8 cellular contexts compared by ENCODE assay signal in genomic region chr13:24968416-24968815, GRCh38.
A peak's percentile ranks its signal among the peaks of the same experiment; 100 is the strongest.
DNase-seq lines count a peak whose midpoint lies in the region; ATAC-seq, FAIRE-seq and TF ChIP-seq lines count a peak whose summit lies in the region.
"Not testable (repeated sequence)": the region's sequence is repeated elsewhere in the genome, so short reads cannot be mapped to it uniquely, and the experiment has no call there.

No MANE protein-coding gene starts in this region.

- not testable (repeated sequence) for H3K27ac ChIP-seq in SK-N-SH (ENCODE audit: low read depth in 2 of 2, low read length in 1 of 2); brain microvascular endothelial cell; right lobe of liver; prostate gland; upper lobe of left lung

- not testable (repeated sequence) for H3F3A ChIP-seq in SK-N-SH (replicated peaks; ENCODE audit: insufficient read depth)

- not testable (repeated sequence) for FAIRE-seq in D721Med (lab: Jason Lieb, UNC)

- in situ Hi-C loops in brain microvascular endothelial cell (cut with HindIII; ENCODE audit: low pct_ligation_motif_present, low sequenced_read_pairs): not testable (repeated sequence)

- intact Hi-C loops in right lobe of liver (cut with DNase I); prostate gland (cut with DNase I): not testable (repeated sequence)

- H3K4me2 ChIP-seq in SK-N-SH: peak overlapping the region; percentile 57; the same call in 1 of the 2 replicates

- not testable (repeated sequence) for H3K9me3 ChIP-seq in SK-N-SH, right lobe of liver, prostate gland, upper lobe of left lung

- not testable (repeated sequence) for H3K9me3 Mint-ChIP-seq in HFFc6

- H3K4me3 ChIP-seq in SK-N-SH (ENCODE audit: low read depth in 2 of 2, low read length in 1 of 2) (peak overlapping the region; percentile 36 to 46; a peak in 3 of 4 replicates), brain microvascular endothelial cell (ENCODE audit: low read depth, low read length) (peak overlapping the region; percentile 47), fibroblast of villous mesenchyme (ENCODE audit: low read depth, low read length) (peak overlapping the region; percentile 40), right lobe of liver (peak overlapping the region in 2 of 3 donors; percentile 14 to 21), prostate gland (peak overlapping the region in 1 of 2 donors; percentile 12), upper lobe of left lung (peak overlapping the region in 3 of 4 donors; percentile 17 to 43 (median 36))

- TF ChIP-seq EP300 in SK-N-SH (IDR thresholded peaks at IDR 0.05; ENCODE audit: borderline replicate concordance in 1 of 2, low read depth in 1 of 2, low read length in 1 of 2); upper lobe of left lung (IDR thresholded peaks at IDR 0.05): not testable (repeated sequence)

- not testable (repeated sequence) for H3K4me1 Mint-ChIP-seq in HFFc6 (ENCODE audit: low read depth)

- H3K27ac Mint-ChIP-seq in HFFc6: not testable (repeated sequence)

- peak in 3 of 4 donors; percentile 32 to 68 (median 54) for ATAC-seq in right lobe of liver
- ATAC-seq in upper lobe of left lung (ENCODE audit: low FRiP score in 2 of 2): not testable (repeated sequence)

- H3K9ac ChIP-seq in SK-N-SH: not testable (repeated sequence)

- TF ChIP-seq POLR2A in right lobe of liver (IDR thresholded peaks at IDR 0.05); prostate gland (IDR thresholded peaks at IDR 0.05); upper lobe of left lung (IDR thresholded peaks at IDR 0.05): not testable (repeated sequence)

- peak; percentile 33 for TF ChIP-seq RAD21 in SK-N-SH (IDR thresholded peaks at IDR 0.05; ENCODE audit: low read length)

- POLR2A ChIA-PET in SK-N-SH (lab: Yijun Ruan, JAX): not testable (repeated sequence)

- H3K4me3 Mint-ChIP-seq in HFFc6: peak overlapping the region; percentile 84

- peak overlapping the region; percentile 56; the same call in 1 of the 2 replicates for H2AFZ ChIP-seq in SK-N-SH (ENCODE audit: low read depth)

- not testable (repeated sequence) for H3K9me2 ChIP-seq in SK-N-SH

- not testable (repeated sequence) for H3K36me3 ChIP-seq in SK-N-SH (replicated peaks in 1 of 2; ENCODE audit: control insufficient read depth in 1 of 2, insufficient read depth in 2 of 2, low read length in 1 of 2); brain microvascular endothelial cell (replicated peaks); right lobe of liver; prostate gland; upper lobe of left lung

- DNase-seq in D721Med (ENCODE audit: insufficient read length, low spot score); SK-N-SH; right lobe of liver; prostate gland (ENCODE audit: low spot score); upper lobe of left lung: not testable (repeated sequence)
- peak; percentile 16 for DNase-seq in HFFc6
- peak; percentile 39 for DNase-seq in brain microvascular endothelial cell
- peak; percentile 25 for DNase-seq in fibroblast of villous mesenchyme (ENCODE audit: low read depth)

- H3K4me1 ChIP-seq in SK-N-SH (ENCODE audit: control insufficient read depth in 1 of 2, insufficient read depth in 2 of 2, low read depth in 1 of 2, low read length in 1 of 2); right lobe of liver; prostate gland (replicated peaks); upper lobe of left lung: not testable (repeated sequence)

- not testable (repeated sequence) for H4K20me1 ChIP-seq in SK-N-SH (ENCODE audit: insufficient read depth)

- H3K79me2 ChIP-seq in SK-N-SH (ENCODE audit: insufficient read depth): not testable (repeated sequence)

- CTCF ChIA-PET in SK-N-SH (lab: Yijun Ruan, JAX): interaction anchor here (1.1 kb wide), 2 partner anchors 191 to 274 kb away, joined by 3 to 5 read pairs; no protein-coding TSS in a partner anchor

- H3K36me3 Mint-ChIP-seq in HFFc6 (ENCODE audit: low read depth): not testable (repeated sequence)

- H3K27me3 Mint-ChIP-seq in HFFc6 (ENCODE audit: insufficient read depth): not testable (repeated sequence)

- 39% methylated on average over 2 of the region's 2 CpGs for WGBS in SK-N-SH (ENCODE audit: low lambda C conversion rate)
- WGBS in right lobe of liver (ENCODE audit: insufficient coverage, low coverage, low lambda C conversion rate, missing lambda C conversion rate): 29% methylated on average over 2 of the region's 2 CpGs
- WGBS in prostate gland: 38% methylated on average over 2 of the region's 2 CpGs
- WGBS in upper lobe of left lung, 2 donors: 46 to 48% methylated on average over 2 of the region's 2 CpGs

- not testable (repeated sequence) for H3K27me3 ChIP-seq in SK-N-SH (ENCODE audit: insufficient read depth); brain microvascular endothelial cell (replicated peaks); right lobe of liver; prostate gland (replicated peaks; ENCODE audit: insufficient read depth); upper lobe of left lung

- TF ChIP-seq CTCF in D721Med (IDR thresholded peaks at IDR 0.05; ENCODE audit: insufficient read depth, missing control alignments): peak; percentile 34
- TF ChIP-seq CTCF in HFFc6 (IDR thresholded peaks at IDR 0.05): peak; percentile 63
- TF ChIP-seq CTCF in SK-N-SH (IDR thresholded peaks at IDR 0.05): peak; percentile 46
- peak; percentile 51 for TF ChIP-seq CTCF in brain microvascular endothelial cell (IDR thresholded peaks at IDR 0.05; ENCODE audit: low read depth, low read length, missing control alignments)
- peak; percentile 62 for TF ChIP-seq CTCF in fibroblast of villous mesenchyme (IDR thresholded peaks at IDR 0.05; ENCODE audit: insufficient read depth, low read depth, low read length)
- peak in 3 of 4 donors; percentile 18 to 48 (median 22) for TF ChIP-seq CTCF in right lobe of liver (IDR thresholded peaks at IDR 0.05)
- TF ChIP-seq CTCF in prostate gland (IDR thresholded peaks at IDR 0.05): peak in 3 of 4 experiments; percentile 14 to 43 (median 15)
- TF ChIP-seq CTCF in upper lobe of left lung (IDR thresholded peaks at IDR 0.05): peak in 2 of 6 experiments; percentile 9 to 25
